Comparison of ENCODE assay signal across 17 cellular contexts in genomic region chr16:27520982-27521673, GRCh38. TPM values are rescaled to one million over a fixed set of nuclear protein-coding genes. Genes with fewer than 3 reads are reported as not detected.
DNase-seq lines count a peak whose midpoint lies in the region; ATAC-seq and TF ChIP-seq lines count a peak whose summit lies in the region.
"Had no signal": no experiment of that assay in that cellular context is flagged by ENCODE, and none has a peak within 500 bp of the region (broad histone marks: within the 10 kb centered on the region; RNA-seq: fewer than 3 reads in every experiment).

No MANE protein-coding gene starts in this region.

- intact Hi-C loops in left cardiac atrium (cut with DNase I): no loop called here

- H3K27me3 ChIP-seq in brain microvascular endothelial cell (replicated peaks): no peaks in the 10 kb centered on the region

- in situ Hi-C loops in brain microvascular endothelial cell (cut with HindIII; ENCODE audit: low pct_ligation_motif_present, low sequenced_read_pairs): no loop called here

- DNase-seq in A172 (ENCODE audit: low spot score) (peak; percentile 67), brain microvascular endothelial cell (peak; percentile 40), left cardiac atrium (peak; percentile 83), omental fat pad (ENCODE audit: low spot score) (no peak), GM10248 (ENCODE audit: extremely low spot score) (no peak), NOMO-1 treated with dmso at 0.1 percent for 144 hours (lab: John Stamatoyannopoulos, UW; ENCODE audit: unreplicated experiment) (no peak)
- no peak for DNase-seq in stimulated activated CD4-positive, alpha-beta T cell treated with anti-CD3 and anti-CD28 coated beads, Interleukin-4, amount 100 ng/mL, for 24 hours
- DNase-seq: activated CD8-positive, alpha-beta memory T cell treated with anti-CD3 and anti-CD28 coated beads, Interleukin-2, amount 10 ng/mL, durations not matched to agents 7 days and 5 days; activated naive CD8-positive, alpha-beta T cell treated with anti-CD3 and anti-CD28 coated beads, Interleukin-2, amount 50 U/mL, for 24 hours; Calu3; Karpas-422; NCI-H2107; occipital lobe; stimulated activated CD4-positive, alpha-beta T cell treated with anti-CD3 and anti-CD28 coated beads, Interleukin-4, amount 100 ng/mL, for 1 hour; T1000 had no signal

- POLR2A ChIA-PET in GM10248 (lab: Yijun Ruan, JAX): no interaction called here

- peak overlapping the region; percentile 7 for H3K27ac ChIP-seq in brain microvascular endothelial cell
- H3K27ac ChIP-seq: A549 had no signal

- CTCF ChIA-PET in GM10248 (lab: Yijun Ruan, JAX): no interaction called here

- peaks cover 56% of the 10 kb centered on the region for H3K36me3 ChIP-seq in brain microvascular endothelial cell (replicated peaks)

- ATAC-seq in left cardiac atrium (peak; percentile 90 to 94), omental fat pad (ENCODE audit: low FRiP score) (peak; percentile 48), HG02623 (IDR thresholded peaks at IDR 0.05; ENCODE audit: unreplicated experiment) (no peak)
- ATAC-seq: A549; activated CD8-positive, alpha-beta memory T cell treated with anti-CD3 and anti-CD28 coated beads, Interleukin-2, amount 10 ng/mL, durations not matched to agents 7 days and 5 days; activated naive CD8-positive, alpha-beta T cell treated with anti-CD3 and anti-CD28 coated beads, Interleukin-2, amount 50 U/mL, for 24 hours had no signal

- no peak overlapping the region for H3K4me3 ChIP-seq in brain microvascular endothelial cell (ENCODE audit: low read depth, low read length)
- H3K4me3 ChIP-seq: A549 had no signal

- TF ChIP-seq CTCF in brain microvascular endothelial cell (IDR thresholded peaks at IDR 0.05; ENCODE audit: low read depth, low read length, missing control alignments) (no peak), omental fat pad (IDR thresholded peaks at IDR 0.05) (no peak), GM10248 (IDR thresholded peaks at IDR 0.05; ENCODE audit: control extremely low read depth, extremely low read depth, low read depth, missing control alignments) (no peak)

RNA-seq across cellular contexts. Expression of gene GTF3C1, which starts 28.6 kb away (rescaled TPM):
- 75.2 and 82.5 TPM in 2 replicates for total RNA-seq in A172 (2014; rRNA removed; shearing (Covaris generic))
- total RNA-seq in left cardiac atrium: 10 to 100 TPM; 43.3 to 53.6 TPM
- 10 to 100 TPM; 38.5 to 57.2 (median 41.0) TPM for total RNA-seq in omental fat pad

RNA-seq across cellular contexts. Expression of gene KATNIP, which starts 28.8 kb away (rescaled TPM):
- 8.2 and 24.7 TPM in 2 replicates for total RNA-seq in A172 (2014; rRNA removed; shearing (Covaris generic))
- total RNA-seq in left cardiac atrium (10 to 100 TPM; 10.0 to 14.4 TPM), omental fat pad (10 to 100 TPM; 18.1 to 22.9 (median 20.0) TPM)

Comparison
In these comparisons a context has a peak if more than half of its experiments do, and no peak if none do; other contexts are left out.
1. DNase-seq: peak in A172 (single experiment), brain microvascular endothelial cell (single experiment) and left cardiac atrium (single experiment); none in omental fat pad (single experiment), GM10248 (single experiment), stimulated activated CD4-positive, alpha-beta T cell treated with anti-CD3 and anti-CD28 coated beads, Interleukin-4, amount 100 ng/mL, for 24 hours (single experiment) and NOMO-1 treated with dmso at 0.1 percent for 144 hours (single experiment).